In the genomic region with DNA sequence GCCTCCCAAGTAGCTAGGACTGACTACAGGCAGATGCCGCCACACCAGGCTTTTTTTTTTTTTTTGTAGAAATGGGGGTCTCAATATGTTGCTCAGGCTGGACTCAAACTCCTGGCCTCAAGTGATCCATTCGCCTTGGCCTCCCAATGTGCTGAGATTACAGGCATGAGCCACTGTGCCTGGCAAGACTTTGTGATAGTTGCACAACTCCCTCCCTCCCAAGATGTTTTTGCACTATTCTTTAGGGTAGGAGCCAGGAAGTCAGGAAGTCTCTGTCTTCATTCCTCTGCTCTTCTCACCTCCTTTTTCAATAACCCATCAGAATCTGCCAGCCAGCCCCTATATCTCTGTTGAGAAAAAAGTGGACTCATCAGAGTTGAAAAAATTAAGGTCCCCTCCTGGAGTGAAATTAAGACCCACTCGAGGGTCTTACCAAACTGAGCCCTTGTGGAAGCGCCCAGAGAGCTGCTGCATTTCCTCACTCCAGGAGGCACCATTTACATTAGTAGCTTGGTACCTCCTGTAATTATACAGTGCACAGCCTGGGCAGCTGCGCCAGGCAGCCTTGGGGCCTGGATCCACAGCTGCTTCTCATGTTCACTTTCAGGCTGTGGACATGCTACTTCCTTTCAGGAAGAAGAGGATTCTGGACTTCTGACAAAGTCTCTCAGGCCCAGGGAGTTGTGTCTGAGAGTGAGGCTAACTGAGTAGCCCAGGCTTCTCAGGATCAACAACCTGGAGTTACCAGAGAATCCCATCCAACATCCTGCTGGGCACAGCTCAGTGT, we compare ENCODE assay signal across 2 cellular contexts.
TF ChIP-seq lines count a peak whose summit lies in the region.

No MANE protein-coding gene starts in this region.

TF ChIP-seq in Ishikawa, 13 proteins besides CTCF, POLR2A, EP300 and RAD21:
- no peak for TF ChIP-seq NFIC (IDR thresholded peaks at IDR 0.05)
- peak; percentile 35; the same call in 1 of the 2 replicates for TF ChIP-seq CEBPB (IDR thresholded peaks at IDR 0.05)
TF ChIP-seq in Ishikawa: peak in this region for 1.

TF ChIP-seq in K562, 482 proteins besides CTCF, POLR2A, EP300 and RAD21:
- TF ChIP-seq CEBPB (tag; IDR thresholded peaks at IDR 0.05) (peak; percentile 56; the same call in 1 of the 2 replicates), MLLT1 (IDR thresholded peaks at IDR 0.05) (no peak)
